ENCODE assay signal across 1 cellular context in the genomic region with DNA sequence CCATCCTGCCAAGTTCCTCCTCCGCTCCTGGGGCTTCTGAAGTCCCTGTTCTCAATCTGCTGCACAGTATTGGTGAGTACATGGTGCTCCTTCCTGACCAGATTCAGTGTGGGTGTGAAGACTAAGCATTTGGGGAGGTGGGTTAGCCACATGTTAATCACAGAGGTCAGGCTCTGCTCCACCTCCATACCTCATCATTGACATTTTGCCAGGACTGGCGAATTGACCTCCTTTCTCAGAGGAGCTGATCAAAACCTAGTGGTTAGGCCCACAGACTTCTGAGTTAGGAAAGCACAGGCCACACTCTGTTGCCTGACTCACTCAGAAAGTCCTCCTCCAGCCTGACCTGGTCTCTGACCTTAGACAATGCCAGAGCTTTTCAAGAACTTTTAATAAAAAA.
TF ChIP-seq lines count a peak whose summit lies in the region.

No MANE protein-coding gene starts in this region.

TF ChIP-seq in K562, 482 proteins besides CTCF, POLR2A, EP300 and RAD21:
- TF ChIP-seq YY1 (IDR thresholded peaks at IDR 0.05; ENCODE audit: borderline replicate concordance in 1 of 3, control insufficient read depth in 1 of 3, extremely low read depth in 1 of 3, insufficient read depth in 3 of 3, insufficient read length in 1 of 3, insufficient replicate concordance in 2 of 3, low read depth in 1 of 3, low read length in 2 of 3) (no peak), ZFX (CRISPR knock-in tag; IDR thresholded peaks at IDR 0.05) (peak; percentile 50; the same call in 1 of the 2 replicates), NR2C2 (CRISPR knock-in tag; IDR thresholded peaks at IDR 0.05) (no peak), NR2C2 (tag; IDR thresholded peaks at IDR 0.05) (0 out of 2 replicates have a peak, but pooled peaks have one; percentile 17), ZFP30 (CRISPR knock-in tag; IDR thresholded peaks at IDR 0.05; ENCODE audit: borderline replicate concordance) (no peak), EWSR1 (IDR thresholded peaks at IDR 0.05; ENCODE audit: borderline replicate concordance, low read depth, partially characterized antibody) (no peak), NFRKB (IDR thresholded peaks at IDR 0.05; ENCODE audit: low read depth) (no peak), LCOR (CRISPR knock-in tag; IDR thresholded peaks at IDR 0.05) (no peak), NBN (IDR thresholded peaks at IDR 0.05; ENCODE audit: low read depth) (no peak)
- TF ChIP-seq, protein P1, sequence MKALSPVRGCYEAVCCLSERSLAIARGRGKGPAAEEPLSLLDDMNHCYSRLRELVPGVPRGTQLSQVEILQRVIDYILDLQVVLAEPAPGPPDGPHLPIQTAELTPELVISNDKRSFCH (CRISPR knock-in tag; IDR thresholded peaks at IDR 0.05): no peak
- TF ChIP-seq, protein P1 (tag; IDR thresholded peaks at IDR 0.05): no peak
